In genomic region chr7:119969763-119970162, GRCh38 we compare ENCODE assay signal across 9 cellular contexts.
"Had no signal": no experiment of that assay in that cellular context is flagged by ENCODE, and none has a peak within 500 bp of the region (broad histone marks: within the 10 kb centered on the region; RNA-seq: fewer than 3 reads in every experiment).

No MANE protein-coding gene starts in this region.

- H3K4me3 Mint-ChIP-seq: HFFc6 had no signal

- H3K36me3 ChIP-seq: HAP-1 had no signal

- H3K4me3 ChIP-seq: GM23248, HAP-1 had no signal

- ATAC-seq: HCT116, HepG2 had no signal

- H3K27ac ChIP-seq: GM23248, HL-60 had no signal

- H3K9me3 Mint-ChIP-seq: HFFc6 had no signal

- H3K9me3 ChIP-seq: HAP-1 had no signal

- H3K4me1 ChIP-seq: HAP-1 had no signal

- H2AFZ ChIP-seq: GM23248 had no signal

- H3K9ac ChIP-seq: GM23248 had no signal

- DNase-seq: GM23248, GOT3, H7, HFFc6, KBM-7 had no signal

- H3K27ac Mint-ChIP-seq: HFFc6 had no signal
